9 cellular contexts compared by ENCODE assay signal in the genomic region with DNA sequence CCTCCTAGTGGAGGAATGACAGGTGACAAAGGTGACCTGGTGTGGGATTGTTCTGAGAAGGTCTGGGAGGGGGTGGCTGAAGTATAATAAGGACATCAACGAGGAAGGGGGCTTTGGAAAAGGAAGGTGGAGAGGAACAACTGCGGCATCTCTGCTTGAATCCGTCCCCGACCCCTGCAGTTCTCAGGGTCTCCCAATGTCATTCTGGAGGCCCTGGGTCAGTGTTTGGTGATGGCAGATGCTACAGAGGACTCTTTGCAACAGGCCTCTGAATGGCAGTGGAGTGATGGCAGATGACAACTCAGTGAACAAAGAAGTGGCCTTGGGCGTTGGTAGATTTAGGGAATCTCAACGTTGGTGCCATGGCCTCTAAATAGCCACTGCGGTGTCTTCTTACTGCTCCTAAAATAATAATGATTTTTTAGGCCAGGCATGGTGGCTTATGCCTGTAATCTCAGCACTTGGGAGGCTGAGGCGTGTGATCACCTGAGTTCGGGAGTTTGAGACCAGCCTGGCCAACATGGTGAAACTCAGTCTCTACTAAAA. TPM values are rescaled to one million over a fixed set of nuclear protein-coding genes. Genes with fewer than 3 reads are reported as not detected.
DNase-seq lines count a peak whose midpoint lies in the region; ATAC-seq, FAIRE-seq and TF ChIP-seq lines count a peak whose summit lies in the region.
"Had no signal": no experiment of that assay in that cellular context is flagged by ENCODE, and none has a peak within 500 bp of the region (broad histone marks: within the 10 kb centered on the region; RNA-seq: fewer than 3 reads in every experiment).

No MANE protein-coding gene starts in this region.

- H3K9me3 ChIP-seq in OCI-LY7 (ENCODE audit: low read length): no peaks in the 10 kb centered on the region
- H3K9me3 ChIP-seq in trophoblast cell (ENCODE audit: insufficient read depth, low read depth, low read length): no peaks in the 10 kb centered on the region

- no peaks in the 10 kb centered on the region for H3K36me3 ChIP-seq in OCI-LY7 (ENCODE audit: insufficient read depth, low read length)
- H3K36me3 ChIP-seq in trophoblast cell (ENCODE audit: control insufficient read depth in 1 of 2, insufficient read depth in 2 of 2, low read length in 2 of 2): peaks cover 8 to 10% of the 10 kb centered on the region in 2 experiments

- H3K4me2 ChIP-seq in OCI-LY7 (ENCODE audit: low read length) (peak overlapping the region; percentile 52), trophoblast cell (ENCODE audit: low read length) (no peak overlapping the region)

- no peak overlapping the region for H2AFZ ChIP-seq in OCI-LY7 (ENCODE audit: low read length)
- H2AFZ ChIP-seq in trophoblast cell (ENCODE audit: insufficient read depth, low read length, poor library complexity): no peak overlapping the region

- TF ChIP-seq CTCF in D721Med (IDR thresholded peaks at IDR 0.05; ENCODE audit: insufficient read depth, missing control alignments) (no peak), OCI-LY7 (conservative IDR thresholded peaks at IDR 0.05; ENCODE audit: low read length) (no peak), osteocyte (IDR thresholded peaks at IDR 0.05) (no peak)

- WGBS in trophoblast cell (ENCODE audit: extremely low coverage, insufficient coverage, insufficient read length): no CpG with 5 or more reads among the region's 9 CpGs

- BruUV-seq in OCI-LY7 (replicated peaks; lab: Mats Ljungman, UMichigan): no TSS peak

- H3K4me1 ChIP-seq in OCI-LY7 (ENCODE audit: insufficient read depth, low read length, poor library complexity, severe bottlenecking) (peaks cover 5% of the 10 kb centered on the region), trophoblast cell (ENCODE audit: control insufficient read depth in 1 of 2, insufficient read depth in 2 of 2, low read length in 2 of 2) (peaks cover 4 to 5% of the 10 kb centered on the region in 2 experiments)

- no peaks in the 10 kb centered on the region for H3K27me3 Mint-ChIP-seq in osteocyte (ENCODE audit: unreplicated experiment)

- no peak overlapping the region for H3K18ac ChIP-seq in trophoblast cell (ENCODE audit: low read length)

- H3K14ac ChIP-seq in trophoblast cell (ENCODE audit: low read length): no peak overlapping the region

- no peak overlapping the region for H3K23ac ChIP-seq in trophoblast cell (ENCODE audit: low read length)

- CTCF ChIA-PET in OCI-LY7 (lab: Charles Lee; ENCODE audit: unreplicated experiment): no interaction called here

- no peak overlapping the region for H4K12ac ChIP-seq in trophoblast cell (ENCODE audit: low read depth, low read length)

- H2BK5ac ChIP-seq in trophoblast cell (ENCODE audit: low read depth, low read length, poor library complexity): no peak overlapping the region

- no peak overlapping the region for H4K8ac ChIP-seq in trophoblast cell (ENCODE audit: low read depth, low read length)

- H3K79me2 ChIP-seq in OCI-LY7 (ENCODE audit: insufficient read depth, low read depth, low read length) (no peaks in the 10 kb centered on the region), trophoblast cell (ENCODE audit: control insufficient read depth, insufficient read depth, low read length, poor library complexity) (no peaks in the 10 kb centered on the region)

- H4K20me1 ChIP-seq in OCI-LY7 (ENCODE audit: insufficient read depth, low read length): no peaks in the 10 kb centered on the region

- DNase-seq in D721Med (ENCODE audit: insufficient read length, low spot score) (peak; percentile 10), OCI-LY7 (ENCODE audit: low spot score) (no peak), epidermal melanocyte (ENCODE audit: insufficient read length, low spot score) (peak; percentile 2), osteocyte (ENCODE audit: extremely low spot score, unreplicated experiment) (no peak), trophoblast cell (no peak)
- DNase-seq: NCI-H2171 treated with DMSO at 0.1 percent for 48 hours had no signal

- no peak for ATAC-seq in GM18861 (IDR thresholded peaks at IDR 0.05; ENCODE audit: unreplicated experiment)
- ATAC-seq in HG03097 (IDR thresholded peaks at IDR 0.05; ENCODE audit: low FRiP score, unreplicated experiment): no peak
- ATAC-seq in GM21381 (IDR thresholded peaks at IDR 0.05; ENCODE audit: unreplicated experiment): no peak

- peaks cover 16% of the 10 kb centered on the region for H3K36me3 Mint-ChIP-seq in osteocyte (ENCODE audit: unreplicated experiment)

- H3K9ac ChIP-seq in trophoblast cell (ENCODE audit: low read length): no peak overlapping the region

- POLR2A ChIA-PET in OCI-LY7 (lab: Charles Lee): no interaction called here

- peaks cover 12% of the 10 kb centered on the region for H3K4me1 Mint-ChIP-seq in osteocyte (ENCODE audit: unreplicated experiment)

- no peaks in the 10 kb centered on the region for H3K9me2 ChIP-seq in OCI-LY7 (ENCODE audit: insufficient read depth, low read length)

- H3K79me1 ChIP-seq in trophoblast cell (ENCODE audit: low read length): peaks cover 7% of the 10 kb centered on the region

- H4K91ac ChIP-seq in trophoblast cell (ENCODE audit: low read depth, low read length): no peak overlapping the region

- H3K27ac ChIP-seq in OCI-LY7 (ENCODE audit: low read depth, low read length, poor library complexity, severe bottlenecking) (no peak overlapping the region), trophoblast cell (ENCODE audit: low read depth, low read length) (no peak overlapping the region)

- no peak overlapping the region for H2AK5ac ChIP-seq in trophoblast cell (ENCODE audit: low read length)

- H3K4me3 ChIP-seq in OCI-LY7 (ENCODE audit: low read depth, low read length, poor library complexity, severe bottlenecking) (peak overlapping the region; percentile 70), trophoblast cell (ENCODE audit: low read depth, low read length) (no peak overlapping the region)

- H3K9me3 Mint-ChIP-seq in osteocyte (ENCODE audit: unreplicated experiment): no peaks in the 10 kb centered on the region

- H2BK12ac ChIP-seq in trophoblast cell (ENCODE audit: low read length): no peak overlapping the region

- peak overlapping the region; percentile 83 for H3K4me3 Mint-ChIP-seq in osteocyte (ENCODE audit: unreplicated experiment)

- FAIRE-seq in D721Med (lab: Jason Lieb, UNC): no peak

- no peak overlapping the region for H2BK120ac ChIP-seq in trophoblast cell (ENCODE audit: insufficient read depth, low read length, poor library complexity)

- peak overlapping the region; percentile 50 for H3K27ac Mint-ChIP-seq in osteocyte (ENCODE audit: unreplicated experiment)

- intact Hi-C loops in OCI-LY7 (cut with micrococcal nuclease; ENCODE audit: unreplicated experiment): no loop called here

- H3K4ac ChIP-seq in trophoblast cell (ENCODE audit: low read depth, low read length): no peak overlapping the region

- H3K27me3 ChIP-seq in trophoblast cell (ENCODE audit: insufficient read depth, low read length): no peaks in the 10 kb centered on the region

RNA-seq across cellular contexts. Expression of a gene that starts 1.3 kb away (rescaled TPM):
- total RNA-seq in OCI-LY7 (2014; rRNA removed; shearing (Covaris generic)): 8.4 and 13.9 TPM in 2 replicates
- 31.4 and 35.1 TPM in 2 replicates for total RNA-seq in OCI-LY7 (2022)
- 36.3 and 38.4 TPM in 2 replicates for total RNA-seq in osteocyte
- 18.7 and 18.8 TPM in 2 replicates for polyA plus RNA-seq in trophoblast cell (2013)

RNA-seq across cellular contexts. Expression of a gene that starts 52.0 kb away (rescaled TPM):
- not detected in 2 replicates for total RNA-seq in OCI-LY7 (2014; rRNA removed; shearing (Covaris generic))
- total RNA-seq in OCI-LY7 (2022) (not detected in 2 replicates), osteocyte (196 and 203 TPM in 2 replicates)
- polyA plus RNA-seq in trophoblast cell (2013): 11.5 and 12.7 TPM in 2 replicates

Comparison
In these comparisons a context has a peak if more than half of its experiments do, and no peak if none do; other contexts are left out.
1. DNase-seq: peak in D721Med (single experiment) and epidermal melanocyte (single experiment); none in OCI-LY7 (single experiment), osteocyte (single experiment) and trophoblast cell (0 of 2).
2. RNA of a gene that starts 52.0 kb away (total RNA-seq): 196 to 203 TPM in osteocyte; not detected in OCI-LY7; every median in the first group is over 100 times any median in the second.